1 cellular context compared by ENCODE assay signal in genomic region chr7:104061652-104062051, GRCh38.
TF ChIP-seq lines count a peak whose summit lies in the region.

No MANE protein-coding gene starts in this region.

TF ChIP-seq in K562, 482 proteins besides CTCF, POLR2A, EP300 and RAD21 (continued from another document):
- no peak for TF ChIP-seq PRDM10 (IDR thresholded peaks at IDR 0.05; ENCODE audit: partially characterized antibody)
